Comparison of ENCODE assay signal across 1 cellular context in genomic region chr6:31680841-31681671, GRCh38.
TF ChIP-seq lines count a peak whose summit lies in the region.

LY6G5C (minus strand) TSS chr6:31681067; CDS start chr6:31680373, 694 bp downstream.

TF ChIP-seq in IMR-90, 13 proteins besides CTCF, POLR2A, EP300 and RAD21:
- TF ChIP-seq CHD1 (IDR thresholded peaks at IDR 0.05; ENCODE audit: low read depth, low read length) (no peak), RFX5 (IDR thresholded peaks at IDR 0.05; ENCODE audit: low read depth, low read length) (no peak), CEBPB (IDR thresholded peaks at IDR 0.05; ENCODE audit: low read depth, low read length) (no peak; the same call in 1 of the 2 replicates), MAFK (IDR thresholded peaks at IDR 0.05; ENCODE audit: low read depth, low read length) (no peak), RCOR1 (IDR thresholded peaks at IDR 0.05; ENCODE audit: insufficient replicate concordance, low read length) (peak; percentile 45), MXI1 (IDR thresholded peaks at IDR 0.05; ENCODE audit: borderline replicate concordance, low read depth, low read length) (peak; percentile 46; the same call in 1 of the 2 replicates), SMC3 (IDR thresholded peaks at IDR 0.05; ENCODE audit: low read depth, low read length) (peak; percentile 83), MAZ (IDR thresholded peaks at IDR 0.05; ENCODE audit: borderline replicate concordance, low read depth, low read length) (0 out of 2 replicates have a peak, but pooled peaks have one; percentile 21), NFE2L2 (IDR thresholded peaks at IDR 0.05; ENCODE audit: low read depth, low read length) (no peak), FOS (IDR thresholded peaks at IDR 0.05; ENCODE audit: low read depth, low read length) (no peak), BHLHE40 (IDR thresholded peaks at IDR 0.05; ENCODE audit: low read depth, low read length) (no peak)
- TF ChIP-seq, protein P1, sequence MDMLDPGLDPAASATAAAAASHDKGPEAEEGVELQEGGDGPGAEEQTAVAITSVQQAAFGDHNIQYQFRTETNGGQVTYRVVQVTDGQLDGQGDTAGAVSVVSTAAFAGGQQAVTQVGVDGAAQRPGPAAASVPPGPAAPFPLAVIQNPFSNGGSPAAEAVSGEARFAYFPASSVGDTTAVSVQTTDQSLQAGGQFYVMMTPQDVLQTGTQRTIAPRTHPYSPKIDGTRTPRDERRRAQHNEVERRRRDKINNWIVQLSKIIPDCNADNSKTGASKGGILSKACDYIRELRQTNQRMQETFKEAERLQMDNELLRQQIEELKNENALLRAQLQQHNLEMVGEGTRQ (IDR thresholded peaks at IDR 0.05; ENCODE audit: low read depth, low read length) = no peak
- TF ChIP-seq, protein P2, sequence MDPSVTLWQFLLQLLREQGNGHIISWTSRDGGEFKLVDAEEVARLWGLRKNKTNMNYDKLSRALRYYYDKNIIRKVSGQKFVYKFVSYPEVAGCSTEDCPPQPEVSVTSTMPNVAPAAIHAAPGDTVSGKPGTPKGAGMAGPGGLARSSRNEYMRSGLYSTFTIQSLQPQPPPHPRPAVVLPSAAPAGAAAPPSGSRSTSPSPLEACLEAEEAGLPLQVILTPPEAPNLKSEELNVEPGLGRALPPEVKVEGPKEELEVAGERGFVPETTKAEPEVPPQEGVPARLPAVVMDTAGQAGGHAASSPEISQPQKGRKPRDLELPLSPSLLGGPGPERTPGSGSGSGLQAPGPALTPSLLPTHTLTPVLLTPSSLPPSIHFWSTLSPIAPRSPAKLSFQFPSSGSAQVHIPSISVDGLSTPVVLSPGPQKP (IDR thresholded peaks at IDR 0.05; ENCODE audit: borderline replicate concordance, low read depth, low read length) = no peak
